ENCODE assay signal across 8 cellular contexts in the genomic region with DNA sequence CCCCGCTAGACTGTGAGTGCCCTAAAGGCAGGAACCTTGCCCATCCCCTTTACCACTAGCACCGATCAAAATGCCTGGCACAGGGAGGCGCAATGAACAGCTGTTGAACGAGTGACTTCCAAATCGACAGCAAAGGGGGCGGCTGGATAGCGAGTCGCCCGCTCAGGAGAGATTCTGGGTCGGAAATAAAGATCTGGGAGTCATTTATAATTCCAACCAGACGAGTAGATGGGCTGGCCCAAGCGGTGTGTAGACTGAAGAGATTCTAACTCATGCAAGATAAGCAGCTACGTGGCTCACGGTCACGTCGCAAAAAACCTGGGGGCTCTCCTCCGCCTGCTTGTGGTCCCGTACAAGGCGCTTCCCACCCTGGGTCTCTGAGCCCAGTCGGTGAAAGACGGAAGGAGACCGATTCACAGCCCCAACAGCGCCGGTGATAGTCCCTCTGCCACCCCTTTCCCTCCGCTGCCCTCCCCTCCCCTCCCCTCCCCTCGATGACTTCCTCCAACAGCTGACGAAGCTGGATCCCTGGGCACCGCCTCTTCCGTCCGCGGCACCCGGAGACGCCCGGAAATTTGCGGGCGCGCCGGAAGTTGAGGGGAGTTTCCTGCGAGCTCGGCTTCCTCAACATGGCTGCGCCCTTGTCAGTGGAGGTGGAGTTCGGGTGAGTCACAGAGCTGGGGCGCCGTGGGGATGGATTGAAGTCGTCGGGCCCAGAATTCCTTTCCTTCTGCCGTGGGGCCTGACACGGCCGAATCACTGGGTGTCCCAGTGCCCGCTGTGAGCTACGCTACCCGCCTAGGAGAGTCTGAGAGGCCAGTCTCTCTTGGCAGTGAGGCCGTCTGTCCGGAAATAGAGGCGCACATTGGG. TPM values are rescaled to one million over a fixed set of nuclear protein-coding genes. Genes with fewer than 3 reads are reported as not detected.
DNase-seq lines count a peak whose midpoint lies in the region; ATAC-seq lines count a peak whose summit lies in the region.

Gene URM1, plus strand, starts transcription at position 623 of the 870 bp plus-strand sequence. Its CDS starts 7 bp downstream, at position 630.

- DNase-seq in C1 segment of cervical spinal cord (lab: John Stamatoyannopoulos, UW) = peak; percentile 86 to 98 (median 96)
- DNase-seq in NCI-H748 (lab: John Stamatoyannopoulos, UW; ENCODE audit: unreplicated experiment) = peak; percentile 96
- DNase-seq in activated CD4-positive, alpha-beta T cell treated with anti-CD3 and anti-CD28 coated beads, Interleukin-2, amount 50 U/mL, for 1 hour = peak; percentile 94
- peak; percentile 98 for DNase-seq in dedifferentiated amniotic fluid mesenchymal stem cell (ENCODE audit: extremely low spot score)
- DNase-seq in left lobe of liver (ENCODE audit: low spot score) = peak; percentile 97
- peak; percentile 96 for DNase-seq in stimulated activated CD4-positive, alpha-beta T cell treated with anti-CD3 and anti-CD28 coated beads, Interleukin-2, amount 100 ng/mL, for 24 hours

- peak; percentile 85 for ATAC-seq in GM19372 (IDR thresholded peaks at IDR 0.05; ENCODE audit: low read depth, unreplicated experiment)
- peak; percentile 91 for ATAC-seq in HG03521 (IDR thresholded peaks at IDR 0.05; ENCODE audit: unreplicated experiment)
- peak; percentile 98 for ATAC-seq in left lobe of liver

RNA-seq across cellular contexts. Expression of gene URM1, which starts in this region (rescaled TPM):
- 24.6 TPM for total RNA-seq in left lobe of liver

Comparison
In these comparisons a context has a peak if more than half of its experiments do, and no peak if none do; other contexts are left out.
1. Peak in every context shown above with its lines: DNase-seq and ATAC-seq.